In the genomic region with DNA sequence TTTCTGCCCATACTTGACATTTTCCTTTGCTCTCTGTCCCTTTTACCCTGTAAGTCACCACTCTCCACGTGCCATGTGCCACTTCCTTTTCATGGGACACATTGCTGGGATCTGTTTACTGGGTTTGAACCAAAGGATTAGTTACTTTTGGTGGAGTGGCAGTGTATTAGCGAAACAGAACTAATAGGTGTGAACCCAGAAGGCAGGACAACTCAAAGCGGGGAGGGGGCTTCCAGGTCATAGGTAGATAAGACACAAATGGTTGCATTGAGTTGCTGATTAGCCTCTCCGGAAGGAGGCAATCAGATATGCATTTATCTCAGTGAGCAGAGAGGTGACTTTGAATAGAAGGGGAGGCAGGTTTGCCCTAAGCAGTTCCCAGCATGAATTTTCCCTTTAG, we compare ENCODE assay signal across 8 cellular contexts. TPM values are rescaled to one million over a fixed set of nuclear protein-coding genes. Genes with fewer than 3 reads are reported as not detected.
A peak's percentile ranks its signal among the peaks of the same experiment; 100 is the strongest.
DNase-seq lines count a peak whose midpoint lies in the region; ATAC-seq and TF ChIP-seq lines count a peak whose summit lies in the region.

No MANE protein-coding gene starts in this region.

- TF ChIP-seq CTCF in mucosa of descending colon (IDR thresholded peaks at IDR 0.05) = no peak

- peak overlapping the region; percentile 98 for H3K4me3 ChIP-seq in MG63
- no peak overlapping the region for H3K4me3 ChIP-seq in mucosa of descending colon

- H3K27me3 Mint-ChIP-seq in naive B cell = peaks cover 10 to 25% (median 24%) of the 10 kb centered on the region in 3 donors

- H3K36me3 ChIP-seq in MG63 (peaks cover 30% of the 10 kb centered on the region), mucosa of descending colon (ENCODE audit: low read depth) (no peaks in the 10 kb centered on the region)

- no peaks in the 10 kb centered on the region for H3K9me3 Mint-ChIP-seq in naive B cell

- DNase-seq in Ammon's horn (ENCODE audit: low spot score) (peak; percentile 21), MG63 (no peak), cerebellar cortex (ENCODE audit: low spot score) (peak; percentile 40), naive B cell (no peak), T1000 (lab: John Stamatoyannopoulos, UW) (no peak), mucosa of descending colon (no peak), medulla oblongata (ENCODE audit: extremely low spot score) (no peak), 8988T (no peak)

- H3K4me1 ChIP-seq in mucosa of descending colon (ENCODE audit: low read depth) = peaks cover 11% of the 10 kb centered on the region

- H3K27me3 ChIP-seq in MG63 = no peaks in the 10 kb centered on the region

- H3K27ac Mint-ChIP-seq in naive B cell = peak overlapping the region in 4 of 6 donors; percentile 90 to 99 (median 96)

- intact Hi-C loops in mucosa of descending colon (cut with DNase I, micrococcal nuclease) = no loop called here

- H3K36me3 Mint-ChIP-seq in naive B cell = peaks cover 0 to 11% of the 10 kb centered on the region in 2 donors

- peak overlapping the region; percentile 92 to 98 (median 96) for H3K4me3 Mint-ChIP-seq in naive B cell

- no peak for ATAC-seq in naive B cell (ENCODE audit: low read depth in 2 of 2)
- no peak for ATAC-seq in mucosa of descending colon

- no peaks in the 10 kb centered on the region for H3K9me3 ChIP-seq in MG63
- H3K9me3 ChIP-seq in mucosa of descending colon = no peaks in the 10 kb centered on the region

- H3K4me1 Mint-ChIP-seq in naive B cell = peaks cover 31 to 42% (median 32%) of the 10 kb centered on the region in 3 donors

RNA-seq across cellular contexts. Expression of a gene that starts 0.9 kb away (rescaled TPM):
- total RNA-seq in MG63 (2014; rRNA removed; shearing (Covaris generic); ENCODE audit: low replicate concordance) = 10.0 and 21.2 TPM in 2 replicates
- 10 to 100 TPM in 2 of 6 donors, 1 to 10 TPM in 3, not detected in 1; 6.3 to 16.4 (median 8.8) TPM for polyA plus RNA-seq in naive B cell (ENCODE audit: low read depth in 6 of 6)
- 10 to 100 TPM; 10.6 to 11.9 (median 11.1) TPM for total RNA-seq in mucosa of descending colon

RNA-seq across cellular contexts. Expression of a gene that starts 12.0 kb away (rescaled TPM):
- total RNA-seq in MG63 (2014; rRNA removed; shearing (Covaris generic); ENCODE audit: low replicate concordance) = not detected in 2 replicates
- not detected for polyA plus RNA-seq in naive B cell (ENCODE audit: low read depth in 6 of 6)
- not detected for total RNA-seq in mucosa of descending colon

Comparison
In these comparisons a context has a peak if more than half of its experiments do, and no peak if none do; other contexts are left out.
1. DNase-seq: peak in Ammon's horn (single experiment) and cerebellar cortex (single experiment); none in MG63 (single experiment), naive B cell (single experiment), T1000 (single experiment), mucosa of descending colon (0 of 3), medulla oblongata (single experiment) and 8988T (single experiment).